ENCODE assay signal across 16 cellular contexts in genomic region chr20:48107560-48107959, GRCh38.
"Had no signal": no experiment of that assay in that cellular context is flagged by ENCODE, and none has a peak within 500 bp of the region (broad histone marks: within the 10 kb centered on the region; RNA-seq: fewer than 3 reads in every experiment).

No MANE protein-coding gene starts in this region.

- H3K9me3 ChIP-seq: ascending aorta, colonic mucosa, pancreas, transverse colon had no signal

- DNase-seq: activated CD4-positive, alpha-beta memory T cell treated with anti-CD3 and anti-CD28 coated beads, Interleukin-2, amount 10 ng/mL, durations not matched to agents 7 days and 5 days; activated naive CD8-positive, alpha-beta T cell treated with anti-CD3 and anti-CD28 coated beads, Interleukin-2, amount 10 ng/mL, durations not matched to agents 7 days and 5 days; activated T-cell treated with anti-CD3 and anti-CD28 coated beads, Interleukin-2, amount 50 U/mL, for 48 hours; colonic mucosa; effector memory CD8-positive, alpha-beta T cell; erythroblast; foreskin keratinocyte; head of caudate nucleus; pancreas; small intestine; T-cell; T1000; transverse colon had no signal

- H3K4me1 ChIP-seq: ascending aorta, colonic mucosa, foreskin keratinocyte, neural progenitor cell, pancreas, right atrium auricular region, transverse colon had no signal

- H3K27me3 ChIP-seq: ascending aorta, colonic mucosa, neural progenitor cell, right atrium auricular region, transverse colon had no signal

- H3K27ac ChIP-seq: ascending aorta, colonic mucosa, foreskin keratinocyte, neural progenitor cell, pancreas, right atrium auricular region, transverse colon had no signal

- H3K36me3 ChIP-seq: ascending aorta, colonic mucosa, neural progenitor cell, pancreas, right atrium auricular region, transverse colon had no signal

- H3K4me3 ChIP-seq: ascending aorta, colonic mucosa, neural progenitor cell, pancreas, right atrium auricular region, transverse colon had no signal
